In the genomic region with DNA sequence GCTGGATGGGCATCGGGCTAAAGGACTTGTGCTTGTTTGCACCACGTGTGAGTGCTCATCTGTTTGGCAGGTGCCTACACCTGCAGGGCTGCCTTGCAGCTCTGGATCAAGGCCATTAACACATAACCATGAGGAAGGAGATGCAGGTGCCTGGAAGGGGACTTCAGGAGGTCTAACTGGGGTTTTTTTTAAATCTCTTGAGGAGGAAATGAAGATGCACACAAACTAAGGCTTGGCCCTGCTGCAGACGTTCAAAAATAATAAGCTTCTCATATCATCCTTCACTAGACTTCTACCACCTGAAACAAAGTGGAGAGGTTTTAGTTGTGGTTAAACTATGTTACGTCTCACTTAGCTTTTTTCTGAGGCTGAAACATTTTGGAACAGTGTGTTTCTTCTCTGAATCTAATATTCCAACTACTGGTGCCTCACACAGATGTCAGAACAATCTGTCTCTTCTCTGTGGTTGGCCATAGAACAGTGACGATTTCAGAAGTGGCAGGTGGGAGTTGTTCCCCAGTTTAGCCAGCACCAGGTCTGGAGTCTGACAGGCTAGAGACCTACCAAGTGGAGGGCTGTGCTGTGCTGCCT, we compare ENCODE assay signal across 10 cellular contexts. TPM values are rescaled to one million over a fixed set of nuclear protein-coding genes. Genes with fewer than 3 reads are reported as not detected.
DNase-seq lines count a peak whose midpoint lies in the region; ATAC-seq, FAIRE-seq and TF ChIP-seq lines count a peak whose summit lies in the region.
"Had no signal": no experiment of that assay in that cellular context is flagged by ENCODE, and none has a peak within 500 bp of the region (broad histone marks: within the 10 kb centered on the region; RNA-seq: fewer than 3 reads in every experiment).

No MANE protein-coding gene starts in this region.

- ATAC-seq in GM19463 (IDR thresholded peaks at IDR 0.05; ENCODE audit: unreplicated experiment) (peak; percentile 53), HG03108 (IDR thresholded peaks at IDR 0.05; ENCODE audit: unreplicated experiment) (peak; percentile 43)
- ATAC-seq: HepG2 had no signal

- H3K27ac ChIP-seq in testis, result no peak overlapping the region
- H3K27ac ChIP-seq: SJSA1 had no signal

- H3K9me3 ChIP-seq in testis, result no peaks in the 10 kb centered on the region
- H3K9me3 ChIP-seq: SJSA1 had no signal

- TF ChIP-seq POLR2A in GM12892 (IDR thresholded peaks at IDR 0.05; ENCODE audit: low read depth, low read length), result no peak
- peak; percentile 31; the same call in 1 of the 2 replicates for TF ChIP-seq POLR2A in Raji (IDR thresholded peaks at IDR 0.05; ENCODE audit: insufficient read depth, low read depth, low read length)
- no peak for TF ChIP-seq POLR2A in testis (IDR thresholded peaks at IDR 0.05)

- no peak overlapping the region for H3K4me3 ChIP-seq in testis
- H3K4me3 ChIP-seq: SJSA1 had no signal

- no peaks in the 10 kb centered on the region for H3K36me3 ChIP-seq in testis (ENCODE audit: low read depth, missing control alignments)
- H3K36me3 ChIP-seq: SJSA1 had no signal

- no peaks in the 10 kb centered on the region for H3K27me3 ChIP-seq in testis
- H3K27me3 ChIP-seq: SJSA1 had no signal

- H3K4me1 ChIP-seq in testis, result no peaks in the 10 kb centered on the region

- FAIRE-seq in GM12892 (lab: Jason Lieb, UNC), result peak; percentile 65
- FAIRE-seq: HepG2 had no signal

- 81 to 84% methylated on average over 5 of the region's 5 CpGs for WGBS in testis, 2 donors

- intact Hi-C loops in testis (cut with DNase I; ENCODE audit: low total_unique reads), result no loop called here

- no peak for DNase-seq in GM12892 (ENCODE audit: insufficient read length)
- DNase-seq in testis, result no peak
- DNase-seq in cerebellar cortex (ENCODE audit: low spot score), result no peak
- no peak for DNase-seq in NCI-H1048 (lab: John Stamatoyannopoulos, UW)
- DNase-seq in LoVo (ENCODE audit: low spot score), result no peak

- no peak for TF ChIP-seq CTCF in testis (IDR thresholded peaks at IDR 0.05)

RNA-seq across cellular contexts. Expression of a gene that starts 36.5 kb away (rescaled TPM):
- polyA plus RNA-seq in GM12892 (2012; ENCODE audit: missing spikeins), result 5.5 TPM
- total RNA-seq in testis, result 10 to 100 TPM; 29.3 to 41.7 TPM
- 26.4 TPM for polyA plus RNA-seq in testis (ENCODE audit: insufficient read depth, low read depth, low replicate concordance)
